ENCODE assay signal across 10 cellular contexts in genomic region chr2:237486819-237487448, GRCh38. TPM values are rescaled to one million over a fixed set of nuclear protein-coding genes. Genes with fewer than 3 reads are reported as not detected.
DNase-seq lines count a peak whose midpoint lies in the region; ATAC-seq, FAIRE-seq and TF ChIP-seq lines count a peak whose summit lies in the region.
"Had no signal": no experiment of that assay in that cellular context is flagged by ENCODE, and none has a peak within 500 bp of the region (broad histone marks: within the 10 kb centered on the region; RNA-seq: fewer than 3 reads in every experiment).

A gene with protein sequence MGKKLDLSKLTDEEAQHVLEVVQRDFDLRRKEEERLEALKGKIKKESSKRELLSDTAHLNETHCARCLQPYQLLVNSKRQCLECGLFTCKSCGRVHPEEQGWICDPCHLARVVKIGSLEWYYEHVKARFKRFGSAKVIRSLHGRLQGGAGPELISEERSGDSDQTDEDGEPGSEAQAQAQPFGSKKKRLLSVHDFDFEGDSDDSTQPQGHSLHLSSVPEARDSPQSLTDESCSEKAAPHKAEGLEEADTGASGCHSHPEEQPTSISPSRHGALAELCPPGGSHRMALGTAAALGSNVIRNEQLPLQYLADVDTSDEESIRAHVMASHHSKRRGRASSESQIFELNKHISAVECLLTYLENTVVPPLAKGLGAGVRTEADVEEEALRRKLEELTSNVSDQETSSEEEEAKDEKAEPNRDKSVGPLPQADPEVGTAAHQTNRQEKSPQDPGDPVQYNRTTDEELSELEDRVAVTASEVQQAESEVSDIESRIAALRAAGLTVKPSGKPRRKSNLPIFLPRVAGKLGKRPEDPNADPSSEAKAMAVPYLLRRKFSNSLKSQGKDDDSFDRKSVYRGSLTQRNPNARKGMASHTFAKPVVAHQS (plus strand): TSS chr2:237487251. CDS start chr2:237493427, 6,176 bp downstream.

- H3K4me1 Mint-ChIP-seq in glutamatergic neuron (ENCODE audit: low read depth, unreplicated experiment) (peaks cover 10% of the 10 kb centered on the region), CD14-positive monocyte (peaks cover 12% of the 10 kb centered on the region)

- H3K4me3 ChIP-seq in pancreas: peak within 1 kb of the TSS; percentile 40 to 65 (median 44)

- H3K27me3 Mint-ChIP-seq in glutamatergic neuron (ENCODE audit: unreplicated experiment): peaks cover 3% of the 10 kb centered on the region
- H3K27me3 Mint-ChIP-seq in CD14-positive monocyte (ENCODE audit: low read depth in 3 of 3): peaks cover 41 to 66% (median 64%) of the 10 kb centered on the region in 3 donors

- peak within 1 kb of the TSS; percentile 99 for H3K27ac ChIP-seq in C4-2B
- peak within 1 kb of the TSS in 2 of 4 donors; percentile 39 to 62 for H3K27ac ChIP-seq in pancreas

- no peaks in the 10 kb centered on the region for H3K36me3 ChIP-seq in pancreas

- 1% methylated on average over 50 to 63 of the region's 63 CpGs for WGBS in pancreas, 2 donors

- H3K9me3 ChIP-seq in pancreas: no peaks in the 10 kb centered on the region

- no peaks in the 10 kb centered on the region for H3K27me3 ChIP-seq in pancreas

- H3K9me3 Mint-ChIP-seq in glutamatergic neuron (ENCODE audit: unreplicated experiment) (peaks cover 7% of the 10 kb centered on the region), CD14-positive monocyte (peaks cover 8 to 16% (median 12%) of the 10 kb centered on the region in 7 donors)

- peaks cover 21 to 28% (median 22%) of the 10 kb centered on the region in 3 donors for H3K4me1 ChIP-seq in pancreas

- peak within 1 kb of the TSS; percentile 82 for H3K4me3 Mint-ChIP-seq in glutamatergic neuron (ENCODE audit: unreplicated experiment)
- peak within 1 kb of the TSS in 1 of 2 donors; percentile 67 for H3K4me3 Mint-ChIP-seq in CD14-positive monocyte

- no peak within 1 kb of the TSS for H3K27ac Mint-ChIP-seq in glutamatergic neuron (ENCODE audit: unreplicated experiment)
- peak within 1 kb of the TSS in 1 of 7 donors; percentile 80 for H3K27ac Mint-ChIP-seq in CD14-positive monocyte

- H3K36me3 Mint-ChIP-seq in glutamatergic neuron (ENCODE audit: unreplicated experiment): peaks cover 16% of the 10 kb centered on the region
- no peaks in the 10 kb centered on the region for H3K36me3 Mint-ChIP-seq in CD14-positive monocyte

- ATAC-seq in pancreas: peak; percentile 78 to 83 (median 82)
- no peak for ATAC-seq in GM19023 (IDR thresholded peaks at IDR 0.05; ENCODE audit: unreplicated experiment)
- no peak for ATAC-seq in GM18870 (IDR thresholded peaks at IDR 0.05; ENCODE audit: unreplicated experiment)

- no peak for FAIRE-seq in pancreas (lab: Jason Lieb, UNC)
- FAIRE-seq: colon had no signal

- no peak for TF ChIP-seq CTCF in C4-2B (conservative IDR thresholded peaks at IDR 0.05)
- no peak for TF ChIP-seq CTCF in glutamatergic neuron (IDR thresholded peaks at IDR 0.05; ENCODE audit: partially characterized antibody, unreplicated experiment)
- TF ChIP-seq CTCF in pancreas (IDR thresholded peaks at IDR 0.05): no peak
- no peak for TF ChIP-seq CTCF in CD14-positive monocyte (IDR thresholded peaks at IDR 0.05)

- intact Hi-C loops in pancreas (cut with DNase I) (no loop called here), CD14-positive monocyte (cut with micrococcal nuclease) (no loop called here)

- DNase-seq in RPMI7951 (ENCODE audit: low read depth) (peak; percentile 83), glutamatergic neuron (no peak), pancreas (peak; percentile 76 to 90 (median 80)), CD14-positive monocyte (ENCODE audit: low spot score) (no peak)
- no peak for DNase-seq in activated CD8-positive, alpha-beta memory T cell treated with anti-CD3 and anti-CD28 coated beads for 24 hours
- DNase-seq: stimulated activated naive CD4-positive, alpha-beta T cell treated with Interleukin-2 at 50 U/mL for 16 hours had no signal

RNA-seq across cellular contexts. Expression of the gene that starts here (rescaled TPM):
- 121 and 159 TPM in 2 replicates for total RNA-seq in RPMI7951 (2014; rRNA removed; shearing (Covaris generic))
- total RNA-seq in glutamatergic neuron (ENCODE audit: unreplicated experiment): 4.3 TPM
- 10 to 100 TPM in 5 of 6 donors, 1 to 10 TPM in 1; 6.2 to 25.3 (median 13.1) TPM for total RNA-seq in pancreas
- polyA plus RNA-seq in pancreas: 10 to 100 TPM; 28.1 to 45.2 TPM
- not detected for polyA plus RNA-seq in CD14-positive monocyte

Comparison
In these comparisons a context has a peak if more than half of its experiments do, and no peak if none do; other contexts are left out.
1. RNA of the gene that starts here (polyA plus RNA-seq): 28.1 to 45.2 TPM in pancreas; not detected in CD14-positive monocyte; every median in the first group is over 10 times any median in the second.
2. DNase-seq: peak in RPMI7951 (single experiment) and pancreas (6 of 6); none in glutamatergic neuron (single experiment), CD14-positive monocyte (single experiment) and activated CD8-positive, alpha-beta memory T cell treated with anti-CD3 and anti-CD28 coated beads for 24 hours (single experiment).
3. ATAC-seq: peak in pancreas (4 of 4); none in GM19023 (single experiment) and GM18870 (single experiment).